Comparison of ENCODE assay signal across 12 cellular contexts in the genomic region with DNA sequence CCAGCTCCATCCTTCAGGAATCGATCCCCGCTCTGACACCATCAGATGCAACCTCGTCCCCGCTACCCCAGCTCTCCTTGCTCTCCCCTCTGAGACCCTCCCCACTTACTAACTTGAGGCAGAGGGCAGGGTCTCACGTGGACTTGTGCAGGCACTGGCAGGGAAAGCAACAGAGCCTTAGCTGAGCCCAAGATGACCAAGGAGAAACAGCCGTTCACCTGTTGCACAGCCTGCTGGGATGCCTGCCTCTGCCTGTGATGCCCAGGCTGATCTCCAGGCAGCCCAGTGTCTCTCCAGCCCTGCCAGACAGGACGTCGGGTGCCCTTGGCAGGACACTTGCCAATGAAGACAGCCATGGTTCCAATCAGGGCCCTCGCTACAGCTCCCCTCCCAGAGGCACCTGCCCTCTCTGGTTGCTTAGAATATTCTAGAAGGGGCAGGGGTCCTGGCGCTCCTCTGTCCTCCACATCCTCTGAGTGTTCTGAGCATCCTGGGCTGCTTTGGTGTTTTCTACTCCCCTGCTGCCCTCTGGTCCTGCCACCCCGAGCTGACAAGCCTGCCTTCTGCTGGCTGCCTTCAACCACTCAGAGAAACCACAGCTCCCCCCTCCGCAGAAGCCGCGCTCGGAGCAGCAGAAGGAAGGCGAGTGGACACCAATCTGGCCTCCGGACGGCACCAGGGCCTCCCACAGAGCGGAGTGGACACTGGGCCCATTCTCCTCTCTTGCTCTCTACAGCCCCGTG. TPM values are rescaled to one million over a fixed set of nuclear protein-coding genes. Genes with fewer than 3 reads are reported as not detected.
DNase-seq lines count a peak whose midpoint lies in the region; ATAC-seq and TF ChIP-seq lines count a peak whose summit lies in the region.
"Had no signal": no experiment of that assay in that cellular context is flagged by ENCODE, and none has a peak within 500 bp of the region (broad histone marks: within the 10 kb centered on the region; RNA-seq: fewer than 3 reads in every experiment).

No MANE protein-coding gene starts in this region.

- H2BK120ac ChIP-seq in trophoblast cell (ENCODE audit: insufficient read depth, low read length, poor library complexity), result peak overlapping the region; percentile 43

- peak overlapping the region; percentile 14 to 83 (median 72) for H3K27ac Mint-ChIP-seq in brain
- H3K27ac Mint-ChIP-seq in mesothelial cell of epicardium, result no peak overlapping the region

- H2AFZ ChIP-seq in trophoblast cell (ENCODE audit: insufficient read depth, low read length, poor library complexity), result no peak overlapping the region

- no peak overlapping the region for H3K9ac ChIP-seq in trophoblast cell (ENCODE audit: low read length)

- H2AK5ac ChIP-seq in trophoblast cell (ENCODE audit: low read length), result no peak overlapping the region

- peak overlapping the region; percentile 16 for H3K14ac ChIP-seq in trophoblast cell (ENCODE audit: low read length)

- H3K9me3 Mint-ChIP-seq in brain (no peaks in the 10 kb centered on the region), mesothelial cell of epicardium (no peaks in the 10 kb centered on the region)

- H4K12ac ChIP-seq in trophoblast cell (ENCODE audit: low read depth, low read length), result no peak overlapping the region

- TF ChIP-seq POLR2A in uterus (IDR thresholded peaks at IDR 0.05), result no peak

- H3K23ac ChIP-seq in trophoblast cell (ENCODE audit: low read length), result no peak overlapping the region

- H3K36me3 ChIP-seq in trophoblast cell (ENCODE audit: control insufficient read depth in 1 of 2, insufficient read depth in 2 of 2, low read length in 2 of 2), result peaks cover 0 to 11% of the 10 kb centered on the region in 2 experiments
- no peaks in the 10 kb centered on the region for H3K36me3 ChIP-seq in uterus
- H3K36me3 ChIP-seq: prostate gland had no signal

- ATAC-seq in right cardiac atrium, result peak; percentile 4 to 15
- ATAC-seq: HCT116 had no signal

- no peak overlapping the region for H4K8ac ChIP-seq in trophoblast cell (ENCODE audit: low read depth, low read length)

- H3K4me3 ChIP-seq in right cardiac atrium (ENCODE audit: low read length) (no peak overlapping the region), trophoblast cell (ENCODE audit: low read depth, low read length) (no peak overlapping the region), uterus (no peak overlapping the region)
- H3K4me3 ChIP-seq: prostate gland had no signal

- peaks cover 4% of the 10 kb centered on the region for H3K79me1 ChIP-seq in trophoblast cell (ENCODE audit: low read length)

- DNase-seq in right cardiac atrium (peak in 1 of 3 donors; percentile 60), trophoblast cell (no peak), uterus (no peak), mesothelial cell of epicardium (ENCODE audit: low spot score in 2 of 2, unreplicated experiment in 2 of 2) (no peak), NCI-H446 (lab: John Stamatoyannopoulos, UW) (no peak)
- no peak for DNase-seq in stimulated activated CD4-positive, alpha-beta T cell treated with anti-CD3 and anti-CD28 coated beads, Interleukin-2, amount 100 ng/mL, for 24 hours
- DNase-seq: aorta, NCI-H2171 treated with DMSO at 0.1 percent for 48 hours, T1000 had no signal

- H3K4me2 ChIP-seq in trophoblast cell (ENCODE audit: low read length), result no peak overlapping the region

- no peak overlapping the region for H2BK5ac ChIP-seq in trophoblast cell (ENCODE audit: low read depth, low read length, poor library complexity)

- H3K79me2 ChIP-seq in trophoblast cell (ENCODE audit: control insufficient read depth, insufficient read depth, low read length, poor library complexity), result peaks cover 5% of the 10 kb centered on the region

- TF ChIP-seq CTCF in brain (conservative IDR thresholded peaks at IDR 0.05), result no peak
- TF ChIP-seq CTCF in uterus (IDR thresholded peaks at IDR 0.05), result no peak
- no peak for TF ChIP-seq CTCF in mesothelial cell of epicardium (IDR thresholded peaks at IDR 0.05; ENCODE audit: unreplicated experiment)

- H3K4me3 Mint-ChIP-seq in brain, result no peak overlapping the region
- H3K4me3 Mint-ChIP-seq in mesothelial cell of epicardium, result no peak overlapping the region

- H2BK12ac ChIP-seq in trophoblast cell (ENCODE audit: low read length), result no peak overlapping the region

- peak overlapping the region; percentile 43 for H3K4ac ChIP-seq in trophoblast cell (ENCODE audit: low read depth, low read length)

- H3K36me3 Mint-ChIP-seq in brain (peaks cover 23% of the 10 kb centered on the region), mesothelial cell of epicardium (peaks cover 5% of the 10 kb centered on the region)

- no peaks in the 10 kb centered on the region for H3K27me3 ChIP-seq in right cardiac atrium (ENCODE audit: control insufficient read depth, insufficient read depth)
- H3K27me3 ChIP-seq in trophoblast cell (ENCODE audit: insufficient read depth, low read length), result no peaks in the 10 kb centered on the region
- H3K27me3 ChIP-seq in uterus, result no peaks in the 10 kb centered on the region

- peaks cover 92% of the 10 kb centered on the region for H3K4me1 Mint-ChIP-seq in brain
- peaks cover 12% of the 10 kb centered on the region for H3K4me1 Mint-ChIP-seq in mesothelial cell of epicardium

- intact Hi-C loops in right cardiac atrium (cut with DNase I) (no loop called here), uterus (cut with DNase I; ENCODE audit: low total_unique reads) (no loop called here)

- H3K27me3 Mint-ChIP-seq in brain (no peaks in the 10 kb centered on the region), mesothelial cell of epicardium (ENCODE audit: low read depth) (no peaks in the 10 kb centered on the region)

- H4K91ac ChIP-seq in trophoblast cell (ENCODE audit: low read depth, low read length), result no peak overlapping the region

- 68% methylated on average over 20 of the region's 20 CpGs for WGBS in right cardiac atrium
- no CpG with 5 or more reads among the region's 20 CpGs for WGBS in trophoblast cell (ENCODE audit: extremely low coverage, insufficient coverage, insufficient read length)

- H3K9me3 ChIP-seq in right cardiac atrium (ENCODE audit: control insufficient read depth, low read length), result no peaks in the 10 kb centered on the region
- H3K9me3 ChIP-seq in trophoblast cell (ENCODE audit: insufficient read depth, low read depth, low read length), result peaks cover 2% of the 10 kb centered on the region
- H3K9me3 ChIP-seq in uterus, result no peaks in the 10 kb centered on the region
- H3K9me3 ChIP-seq: prostate gland had no signal

- H3K27ac ChIP-seq in right cardiac atrium (ENCODE audit: low read length) (peak overlapping the region; percentile 21), trophoblast cell (ENCODE audit: low read depth, low read length) (no peak overlapping the region), uterus (peak overlapping the region; percentile 61 to 63)

- H3K18ac ChIP-seq in trophoblast cell (ENCODE audit: low read length), result peak overlapping the region; percentile 42

- H3K4me1 ChIP-seq in right cardiac atrium (ENCODE audit: control insufficient read depth, insufficient read depth, low read length) (peaks cover 37% of the 10 kb centered on the region), trophoblast cell (ENCODE audit: control insufficient read depth in 1 of 2, insufficient read depth in 2 of 2, low read length in 2 of 2) (peaks cover 22 to 32% of the 10 kb centered on the region in 2 experiments), uterus (peaks cover 4 to 39% of the 10 kb centered on the region in 2 donors)
- H3K4me1 ChIP-seq: prostate gland had no signal

RNA-seq across cellular contexts. Expression of gene CEP295NL, which starts 6.7 kb away (rescaled TPM):
- polyA plus RNA-seq in brain (ENCODE audit: insufficient read depth, low read depth, low replicate concordance), result 0.20 TPM
- 1 to 10 TPM in 2 of 4 donors, under 1 TPM in 2; 0.76 to 1.3 (median 1.0) TPM for total RNA-seq in right cardiac atrium
- 0.57 TPM for polyA plus RNA-seq in right cardiac atrium
- polyA plus RNA-seq in trophoblast cell (2013), result 0.18 and 0.19 TPM in 2 replicates
- total RNA-seq in uterus, result 10 to 100 TPM in 1 of 4 donors, 1 to 10 TPM in 2, not detected in 1; 1.8 to 14.5 (median 3.8) TPM
- 3.2 to 4.2 TPM (median 3.8 TPM) in 3 replicates for total RNA-seq in mesothelial cell of epicardium

RNA-seq across cellular contexts. Expression of gene TIMP2, which starts 28.9 kb away (rescaled TPM):
- polyA plus RNA-seq in brain (ENCODE audit: insufficient read depth, low read depth, low replicate concordance) (314 TPM), right cardiac atrium (86.9 TPM)
- total RNA-seq in right cardiac atrium (100 to 1,000 TPM; 153 to 183 (median 168) TPM), uterus (100 to 1,000 TPM; 119 to 399 (median 127) TPM), mesothelial cell of epicardium (106 to 109 TPM (median 106 TPM) in 3 replicates)
- polyA plus RNA-seq in trophoblast cell (2013), result 53.1 and 56.6 TPM in 2 replicates

RNA-seq across cellular contexts. Expression of gene USP36, which starts 55.6 kb away (rescaled TPM):
- polyA plus RNA-seq in brain (ENCODE audit: insufficient read depth, low read depth, low replicate concordance) (24.7 TPM), right cardiac atrium (16.2 TPM)
- total RNA-seq in right cardiac atrium (10 to 100 TPM; 25.1 to 42.9 (median 29.0) TPM), uterus (100 to 1,000 TPM in 1 of 4 donors, 10 to 100 TPM in 2, 1 to 10 TPM in 1; 6.5 to 102 (median 31.9) TPM), mesothelial cell of epicardium (62.0 to 63.0 TPM (median 62.5 TPM) in 3 replicates)
- 21.5 and 22.0 TPM in 2 replicates for polyA plus RNA-seq in trophoblast cell (2013)
